ENCODE assay signal across 8 cellular contexts in genomic region chr10:6145414-6145978, GRCh38. TPM values are rescaled to one million over a fixed set of nuclear protein-coding genes. Genes with fewer than 3 reads are reported as not detected.
DNase-seq lines count a peak whose midpoint lies in the region; ATAC-seq and TF ChIP-seq lines count a peak whose summit lies in the region.

No MANE protein-coding gene starts in this region.

- H3K36me3 ChIP-seq in HUES48 (ENCODE audit: control insufficient read depth, insufficient read depth, low read length): no peaks in the 10 kb centered on the region
- no peaks in the 10 kb centered on the region for H3K36me3 ChIP-seq in breast epithelium
- peaks cover 20% of the 10 kb centered on the region for H3K36me3 ChIP-seq in mesodermal cell (ENCODE audit: control insufficient read depth, insufficient read depth, low read length)
- H3K36me3 ChIP-seq in vagina: no peaks in the 10 kb centered on the region

- H3K4me1 ChIP-seq in HUES48 (ENCODE audit: control insufficient read depth, insufficient read depth, low read length): peaks cover 6% of the 10 kb centered on the region; the same call in 1 of the 2 replicates
- H3K4me1 ChIP-seq in breast epithelium: no peaks in the 10 kb centered on the region
- H3K4me1 ChIP-seq in mesodermal cell (ENCODE audit: control insufficient read depth, insufficient read depth, low read length, poor library complexity, severe bottlenecking): peaks cover 35% of the 10 kb centered on the region
- H3K4me1 ChIP-seq in vagina: peaks cover 40% of the 10 kb centered on the region

- POLR2A ChIA-PET in AG04449 (lab: Yijun Ruan, JAX): no interaction called here

- WGBS in mesodermal cell (ENCODE audit: insufficient coverage in 2 of 2), 2 experiments: 1 to 2% methylated on average over 28 to 42 of the region's 44 CpGs

- H3K27me3 ChIP-seq in HUES48 (ENCODE audit: control insufficient read depth, insufficient read depth, low read length) (peaks cover 23% of the 10 kb centered on the region), breast epithelium (no peaks in the 10 kb centered on the region), vagina (no peaks in the 10 kb centered on the region)

- no peak for DNase-seq in AG04449 (ENCODE audit: low read depth, low spot score)
- no peak for DNase-seq in breast epithelium (ENCODE audit: low spot score in 2 of 2)
- DNase-seq in vagina (ENCODE audit: extremely low spot score in 2 of 2): no peak
- DNase-seq in DMS79 treated with DMSO at 0.1 percent for 48 hours (lab: John Stamatoyannopoulos, UW): no peak

- intact Hi-C loops in breast epithelium (cut with DNase I; ENCODE audit: low total_unique reads) (loop anchor here (5.0 kb wide), 1 partner anchor 57 kb away; the partner anchor contains the start of gene PFKFB3), vagina (cut with DNase I) (no loop called here)

- CTCF ChIA-PET in AG04449 (lab: Yijun Ruan, JAX): interaction anchor here (1.3 kb wide), 1 partner anchor 57 kb away, joined by 5 read pairs; the partner anchor contains the start of gene PFKFB3

- ATAC-seq in GM18511 (IDR thresholded peaks at IDR 0.05; ENCODE audit: unreplicated experiment): no peak
- no peak for ATAC-seq in HG03520 (IDR thresholded peaks at IDR 0.05; ENCODE audit: unreplicated experiment)

- H3K27ac ChIP-seq in HUES48 (ENCODE audit: low read depth, low read length) (no peak overlapping the region), breast epithelium (peak overlapping the region; percentile 82 to 95), mesodermal cell (ENCODE audit: low read depth, low read length, severe bottlenecking) (no peak overlapping the region), vagina (peak overlapping the region; percentile 72)

- H3K9ac ChIP-seq in HUES48 (ENCODE audit: low read depth, low read length): no peak overlapping the region; the same call in 1 of the 2 replicates

- no peak for TF ChIP-seq POLR2A in breast epithelium (IDR thresholded peaks at IDR 0.05)
- TF ChIP-seq POLR2A in vagina (IDR thresholded peaks at IDR 0.05): no peak

- no peaks in the 10 kb centered on the region for H3K9me3 ChIP-seq in HUES48 (ENCODE audit: control insufficient read depth, insufficient read depth, low read length)
- H3K9me3 ChIP-seq in breast epithelium: no peaks in the 10 kb centered on the region
- no peaks in the 10 kb centered on the region for H3K9me3 ChIP-seq in mesodermal cell (ENCODE audit: control insufficient read depth, low read length)
- H3K9me3 ChIP-seq in vagina: no peaks in the 10 kb centered on the region

- TF ChIP-seq CTCF in AG04449 (IDR thresholded peaks at IDR 0.05; ENCODE audit: insufficient read depth, low read length, missing control alignments): no peak
- TF ChIP-seq CTCF in breast epithelium (IDR thresholded peaks at IDR 0.05): no peak
- no peak for TF ChIP-seq CTCF in vagina (IDR thresholded peaks at IDR 0.05)

- H3K4me3 ChIP-seq in AG04449 (ENCODE audit: low read depth, low read length) (peak overlapping the region; percentile 68), HUES48 (ENCODE audit: low read depth, low read length) (peak overlapping the region; percentile 72), breast epithelium (peak overlapping the region; percentile 73 to 81 (median 75)), mesodermal cell (ENCODE audit: extremely low read depth, insufficient read depth, low read length, poor library complexity, severe bottlenecking) (peak overlapping the region; percentile 67), vagina (peak overlapping the region; percentile 69 to 95)

RNA-seq across cellular contexts. Expression of gene RBM17, which starts 56.7 kb away (rescaled TPM):
- 10 to 100 TPM; 62.4 to 72.4 (median 68.2) TPM for total RNA-seq in breast epithelium
- 75.2 TPM for polyA plus RNA-seq in mesodermal cell (2013, experiment 1 of 2)
- 87.1 TPM for polyA plus RNA-seq in mesodermal cell (2013, experiment 2 of 2)
- total RNA-seq in vagina: 50.6 TPM

RNA-seq across cellular contexts. Expression of gene PFKFB3, which starts 57.2 kb away (rescaled TPM):
- total RNA-seq in breast epithelium: 100 to 1,000 TPM in 2 of 3 donors, 10 to 100 TPM in 1; 94.8 to 240 (median 144) TPM
- 45.8 TPM for polyA plus RNA-seq in mesodermal cell (2013, experiment 1 of 2)
- polyA plus RNA-seq in mesodermal cell (2013, experiment 2 of 2): 40.6 TPM
- total RNA-seq in vagina: 43.2 TPM

Comparison
In these comparisons a context has a peak if more than half of its experiments do, and no peak if none do; other contexts are left out.
1. H3K27ac ChIP-seq: peak in breast epithelium (2 of 2) and vagina (single experiment); none in HUES48 (single experiment) and mesodermal cell (single experiment).
2. Peak in every context shown above with its lines, with median percentiles within 50 percentile points of each other: H3K4me3 ChIP-seq.